Comparison of ENCODE assay signal across 2 cellular contexts in genomic region chr1:163562355-163562754, GRCh38.
TF ChIP-seq lines count a peak whose summit lies in the region.

No MANE protein-coding gene starts in this region.

TF ChIP-seq in IMR-90, 13 proteins besides CTCF, POLR2A, EP300 and RAD21:
- TF ChIP-seq FOS (IDR thresholded peaks at IDR 0.05; ENCODE audit: low read depth, low read length): no peak
- no peak for TF ChIP-seq MXI1 (IDR thresholded peaks at IDR 0.05; ENCODE audit: borderline replicate concordance, low read depth, low read length)
- no peak for TF ChIP-seq RCOR1 (IDR thresholded peaks at IDR 0.05; ENCODE audit: insufficient replicate concordance, low read length)
- no peak for TF ChIP-seq RFX5 (IDR thresholded peaks at IDR 0.05; ENCODE audit: low read depth, low read length)

TF ChIP-seq in H1, 55 proteins besides CTCF, POLR2A, EP300 and RAD21:
- TF ChIP-seq TAF7 (optimal IDR thresholded peaks at IDR 0.05; ENCODE audit: borderline replicate concordance, low read depth, low read length): no peak
- TF ChIP-seq SP2 (IDR thresholded peaks at IDR 0.05; ENCODE audit: low read length): no peak
- no peak for TF ChIP-seq BRCA1 (IDR thresholded peaks at IDR 0.05; ENCODE audit: low read depth, low read length)
- TF ChIP-seq JUND (IDR thresholded peaks at IDR 0.05; ENCODE audit: low read length): no peak
- TF ChIP-seq SRF (IDR thresholded peaks at IDR 0.05; ENCODE audit: low read depth, low read length): no peak
- no peak for TF ChIP-seq KDM4A (IDR thresholded peaks at IDR 0.05; ENCODE audit: low read depth, low read length, severe bottlenecking)
